ENCODE assay signal across 1 cellular context in genomic region chr7:99381664-99382075, GRCh38.
TF ChIP-seq lines count a peak whose summit lies in the region.

No MANE protein-coding gene starts in this region.

TF ChIP-seq in H1, 55 proteins besides CTCF, POLR2A, EP300 and RAD21:
- TF ChIP-seq CBX5 (IDR thresholded peaks at IDR 0.05; ENCODE audit: low read depth, low read length) (no peak), SP1 (IDR thresholded peaks at IDR 0.05; ENCODE audit: low read depth, low read length) (no peak)
